11 cellular contexts compared by ENCODE assay signal in the genomic region with DNA sequence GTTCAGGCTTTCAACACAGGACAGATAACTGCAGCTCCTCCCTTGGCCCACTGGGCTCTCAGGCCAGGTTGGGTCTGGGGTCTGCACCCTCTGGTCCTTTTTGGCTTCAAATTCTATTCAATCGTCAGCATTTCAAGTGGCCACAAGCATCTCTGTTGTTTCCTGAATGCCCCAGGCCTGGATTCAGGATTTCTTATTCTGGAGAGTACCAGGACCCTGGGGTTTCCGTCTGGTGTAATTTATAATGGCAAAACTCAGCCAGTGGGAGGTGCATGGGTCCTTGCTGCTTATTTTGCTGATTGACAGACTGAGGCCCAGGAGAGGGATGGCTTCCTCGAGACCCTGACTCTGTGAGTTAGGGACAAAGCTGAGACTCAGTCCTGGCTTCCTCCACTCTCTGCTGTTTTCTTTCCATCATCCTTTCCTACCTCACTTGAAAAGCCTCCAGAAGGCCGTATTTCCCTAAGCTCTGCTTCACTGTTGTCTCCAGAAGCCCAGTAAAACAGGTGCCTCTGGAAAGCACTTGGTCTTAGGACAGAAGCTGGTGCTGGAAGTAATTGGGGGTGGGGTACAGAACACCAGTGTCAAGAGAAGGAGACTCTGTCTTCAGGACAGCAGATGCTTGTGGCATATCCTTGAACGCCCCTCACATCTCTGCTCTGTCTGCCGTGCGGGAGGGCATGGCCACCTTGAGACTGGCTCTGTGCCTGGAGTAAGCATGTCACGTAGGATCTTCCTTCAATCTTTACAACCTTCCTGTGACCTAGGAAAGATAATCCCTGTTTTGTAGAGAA. TPM values are rescaled to one million over a fixed set of nuclear protein-coding genes. Genes with fewer than 3 reads are reported as not detected.
DNase-seq lines count a peak whose midpoint lies in the region; ATAC-seq, FAIRE-seq and TF ChIP-seq lines count a peak whose summit lies in the region.
"Had no signal": no experiment of that assay in that cellular context is flagged by ENCODE, and none has a peak within 500 bp of the region (broad histone marks: within the 10 kb centered on the region; RNA-seq: fewer than 3 reads in every experiment).

No MANE protein-coding gene starts in this region.

- peak overlapping the region; percentile 82 to 96 (median 90) for H3K27ac Mint-ChIP-seq in brain
- peak overlapping the region; percentile 48 for H3K27ac Mint-ChIP-seq in memory B cell

- no peak for TF ChIP-seq CTCF in brain (conservative IDR thresholded peaks at IDR 0.05)

- FAIRE-seq in HTR-8/SVneo (lab: Jason Lieb, UNC) = no peak

- no peak for ATAC-seq in memory B cell (ENCODE audit: low read depth)

- peaks cover 3% of the 10 kb centered on the region for H3K27me3 Mint-ChIP-seq in brain
- H3K27me3 Mint-ChIP-seq in memory B cell = no peaks in the 10 kb centered on the region

- H3K4me1 Mint-ChIP-seq in brain = peaks cover 76% of the 10 kb centered on the region
- peaks cover 43% of the 10 kb centered on the region for H3K4me1 Mint-ChIP-seq in memory B cell

- peak overlapping the region; percentile 83 for H3K27ac ChIP-seq in substantia nigra (ENCODE audit: low read depth, low read length, poor library complexity, severe bottlenecking)
- H3K27ac ChIP-seq: 22Rv1 had no signal

- peaks cover 73% of the 10 kb centered on the region for H3K36me3 Mint-ChIP-seq in brain
- peaks cover 36% of the 10 kb centered on the region for H3K36me3 Mint-ChIP-seq in memory B cell

- DNase-seq in NCI-H82 (lab: John Stamatoyannopoulos, UW) (peak; percentile 60), NCI-H82 treated with DMSO at 0.1 percent for 48 hours (lab: John Stamatoyannopoulos, UW; ENCODE audit: unreplicated experiment) (no peak), memory B cell (ENCODE audit: low spot score in 2 of 2) (no peak), substantia nigra (lab: John Stamatoyannopoulos, UW) (no peak), HTR-8/SVneo (ENCODE audit: insufficient read length, low spot score) (no peak), DMS153 treated with DMSO at 0.1 percent for 48 hours (lab: John Stamatoyannopoulos, UW; ENCODE audit: unreplicated experiment) (no peak), dermis blood vessel endothelial cell (no peak)
- DNase-seq: SHP77 treated with DMSO at 0.1 percent for 48 hours had no signal

- H3K4me3 Mint-ChIP-seq in brain (peak overlapping the region in 2 of 5 experiments; percentile 20 to 32), memory B cell (no peak overlapping the region)

- H3K9me3 Mint-ChIP-seq in brain (peaks cover 10 to 47% (median 27%) of the 10 kb centered on the region in 5 experiments), memory B cell (peaks cover 5% of the 10 kb centered on the region)

RNA-seq across cellular contexts. Expression of a gene that starts 39.5 kb away (rescaled TPM):
- not detected for polyA plus RNA-seq in brain (ENCODE audit: insufficient read depth, low read depth, low replicate concordance)
- total RNA-seq in dermis blood vessel endothelial cell = 0.05 and 0.34 TPM in 2 replicates
- total RNA-seq: pulmonary artery endothelial cell had no signal

RNA-seq across cellular contexts. Expression of a gene that starts 44.1 kb away (rescaled TPM):
- 70.4 TPM for polyA plus RNA-seq in brain (ENCODE audit: insufficient read depth, low read depth, low replicate concordance)
- total RNA-seq in dermis blood vessel endothelial cell = 91.0 and 148 TPM in 2 replicates
